In genomic region chr20:49750611-49751396, GRCh38 we compare ENCODE assay signal across 8 cellular contexts. TPM values are rescaled to one million over a fixed set of nuclear protein-coding genes. Genes with fewer than 3 reads are reported as not detected.
DNase-seq lines count a peak whose midpoint lies in the region; ATAC-seq, FAIRE-seq and TF ChIP-seq lines count a peak whose summit lies in the region.

No MANE protein-coding gene starts in this region.

- WGBS in K562 (ENCODE audit: insufficient coverage, low coverage, missing lambda C conversion rate) = 57% methylated on average over 12 of the region's 12 CpGs
- WGBS in hepatocyte (ENCODE audit: low lambda C conversion rate, missing lambda C conversion rate) = 85% methylated on average over 12 of the region's 12 CpGs

- peak overlapping the region; percentile 16 for H2AFZ ChIP-seq in K562 (ENCODE audit: low read depth, low read length)
- H2AFZ ChIP-seq in hepatocyte = no peak overlapping the region

- H3K4me2 ChIP-seq in K562 (ENCODE audit: insufficient read depth, low read length) = no peak overlapping the region
- no peak overlapping the region for H3K4me2 ChIP-seq in hepatocyte

- POLR2A ChIA-PET in CD8-positive, alpha-beta T cell (lab: Charles Lee) = no interaction called here
- POLR2A ChIA-PET in K562 (lab: Yijun Ruan, JAX) = interaction anchor here (1.4 kb wide), 1 partner anchor 12 kb away, joined by 4 read pairs; no protein-coding TSS in a partner anchor

- intact Hi-C loops in CD8-positive, alpha-beta T cell (cut with DNase I, micrococcal nuclease) = no loop called here
- intact Hi-C loops in K562 (cut with micrococcal nuclease) = no loop called here

- DNase-seq in CD8-positive, alpha-beta T cell = peak in 1 of 7 experiments; percentile 12
- no peak for DNase-seq in K562 (ENCODE audit: extremely low read depth in 1 of 4, low spot score in 3 of 4)
- no peak for DNase-seq in hepatocyte (ENCODE audit: low spot score)
- DNase-seq in SIG-M5 treated with dmso at 0.1 percent for 504 hours (lab: John Stamatoyannopoulos, UW; ENCODE audit: unreplicated experiment) = no peak
- no peak for DNase-seq in NCI-H1930 (lab: John Stamatoyannopoulos, UW)

- H3K27me3 Mint-ChIP-seq in CD8-positive, alpha-beta T cell (ENCODE audit: low read depth) = peaks cover 6% of the 10 kb centered on the region

- H4K20me1 ChIP-seq in K562 (replicated peaks; ENCODE audit: control insufficient read depth, insufficient read depth, low read length) = no peaks in the 10 kb centered on the region
- H4K20me1 ChIP-seq in hepatocyte (ENCODE audit: insufficient read depth, poor library complexity, severe bottlenecking) = no peaks in the 10 kb centered on the region

- TF ChIP-seq RAD21 in K562 (CRISPR knock-in tag; conservative IDR thresholded peaks at IDR 0.05 in 1 of 2, IDR thresholded peaks at IDR 0.05 in 1 of 2) = no peak

- no TSS peak for BruUV-seq in K562 (replicated peaks; lab: Mats Ljungman, UMichigan)

- TF ChIP-seq EP300 in K562 (IDR thresholded peaks at IDR 0.05; ENCODE audit: low read length) = no peak

- FAIRE-seq in K562 (lab: Jason Lieb, UNC) = no peak

- no peaks in the 10 kb centered on the region for H3K79me2 ChIP-seq in K562 (ENCODE audit: control insufficient read depth, insufficient read depth, low read length)
- H3K79me2 ChIP-seq in hepatocyte = no peaks in the 10 kb centered on the region

- peaks cover 4% of the 10 kb centered on the region for H3K4me1 ChIP-seq in CD8-positive, alpha-beta T cell (ENCODE audit: insufficient read depth, low read length)
- H3K4me1 ChIP-seq in K562 (replicated peaks in 1 of 2; ENCODE audit: control insufficient read depth in 2 of 2, insufficient read depth in 2 of 2, low read length in 2 of 2) (peaks cover 11 to 17% of the 10 kb centered on the region in 2 experiments), hepatocyte (ENCODE audit: insufficient read depth) (no peaks in the 10 kb centered on the region)

- H3K9me3 Mint-ChIP-seq in CD8-positive, alpha-beta T cell = no peaks in the 10 kb centered on the region

- H3K9ac ChIP-seq in K562 (ENCODE audit: insufficient read depth in 1 of 2, low read depth in 2 of 2, low read length in 2 of 2) = peak overlapping the region in 1 of 2 experiments; percentile 75; a peak in 1 of 4 replicates

- in situ Hi-C loops in K562 (cut with MboI) = no loop called here

- no peak overlapping the region for H3K4me3 ChIP-seq in CD8-positive, alpha-beta T cell (ENCODE audit: low read depth, low read length)
- H3K4me3 ChIP-seq in K562 (no peak overlapping the region), hepatocyte (no peak overlapping the region)

- no peak for TF ChIP-seq POLR2A in K562 (conservative IDR thresholded peaks at IDR 0.05)

- ATAC-seq in CD8-positive, alpha-beta T cell = peak; percentile 40
- ATAC-seq in GM19324 (IDR thresholded peaks at IDR 0.05; ENCODE audit: low FRiP score, unreplicated experiment) (peak; percentile 64), HG03159 (IDR thresholded peaks at IDR 0.05; ENCODE audit: unreplicated experiment) (peak; percentile 80), K562 (no peak), HG03469 (IDR thresholded peaks at IDR 0.05; ENCODE audit: unreplicated experiment) (no peak)

- H3K36me3 ChIP-seq in CD8-positive, alpha-beta T cell (ENCODE audit: insufficient read depth, low read length) = no peaks in the 10 kb centered on the region
- H3K36me3 ChIP-seq in K562 (ENCODE audit: control insufficient read depth, insufficient read depth, low read length) (no peaks in the 10 kb centered on the region), hepatocyte (replicated peaks; ENCODE audit: insufficient read depth, low read depth) (no peaks in the 10 kb centered on the region)

- H3K36me3 Mint-ChIP-seq in CD8-positive, alpha-beta T cell = no peaks in the 10 kb centered on the region

- no peak for TF ChIP-seq CTCF in CD8-positive, alpha-beta T cell (IDR thresholded peaks at IDR 0.05)
- TF ChIP-seq CTCF in K562 (IDR thresholded peaks at IDR 0.05 in 2 of 3, conservative IDR thresholded peaks at IDR 0.05 in 1 of 3; ENCODE audit: insufficient read depth in 2 of 3, low read depth in 1 of 3, low read length in 3 of 3) (no peak), hepatocyte (IDR thresholded peaks at IDR 0.05; ENCODE audit: poor library complexity) (no peak)

- no peaks in the 10 kb centered on the region for H3K9me3 ChIP-seq in CD8-positive, alpha-beta T cell (ENCODE audit: low read length)
- no peaks in the 10 kb centered on the region for H3K9me3 ChIP-seq in K562 (replicated peaks; ENCODE audit: control insufficient read depth, insufficient read depth, low read depth, low read length)
- H3K9me3 ChIP-seq in hepatocyte (ENCODE audit: low read depth) = no peaks in the 10 kb centered on the region

- H3K27ac ChIP-seq in CD8-positive, alpha-beta T cell (ENCODE audit: low read depth, low read length) = no peak overlapping the region
- H3K27ac ChIP-seq in K562 (ENCODE audit: extremely low read depth, low read depth, low read length) (no peak overlapping the region), hepatocyte (no peak overlapping the region)

- H3K9me1 ChIP-seq in K562 (ENCODE audit: control insufficient read depth, insufficient read depth, low read length) = no peaks in the 10 kb centered on the region

- no peak overlapping the region for H3K4me3 Mint-ChIP-seq in CD8-positive, alpha-beta T cell

- H3K4me1 Mint-ChIP-seq in CD8-positive, alpha-beta T cell (ENCODE audit: low read depth) = peaks cover 8% of the 10 kb centered on the region

- CTCF ChIA-PET in CD8-positive, alpha-beta T cell (lab: Charles Lee) = interaction anchor here (1.1 kb wide), 1 partner anchor 142 kb away, joined by 3 read pairs; no protein-coding TSS in a partner anchor
- CTCF ChIA-PET in K562 (lab: Yijun Ruan, JAX; ENCODE audit: low intra/inter-chr PET ratio) = no interaction called here

- no peaks in the 10 kb centered on the region for H3K9me2 ChIP-seq in hepatocyte (replicated peaks; ENCODE audit: insufficient read depth)

- no peaks in the 10 kb centered on the region for H3K27me3 ChIP-seq in CD8-positive, alpha-beta T cell (ENCODE audit: insufficient read depth, low read length)
- H3K27me3 ChIP-seq in K562 (ENCODE audit: control insufficient read depth in 2 of 2, insufficient read depth in 2 of 2, low read length in 2 of 2) (no peaks in the 10 kb centered on the region), hepatocyte (no peaks in the 10 kb centered on the region)

- no peak overlapping the region for H3K27ac Mint-ChIP-seq in CD8-positive, alpha-beta T cell

TF ChIP-seq in K562, 482 proteins besides CTCF, POLR2A, EP300 and RAD21 (continues in another document):
- peak; percentile 59 for TF ChIP-seq USF2 (CRISPR knock-in tag; IDR thresholded peaks at IDR 0.05)
- peak in 1 of 3 experiments; percentile 17 for TF ChIP-seq YY1 (IDR thresholded peaks at IDR 0.05; ENCODE audit: borderline replicate concordance in 1 of 3, control insufficient read depth in 1 of 3, extremely low read depth in 1 of 3, insufficient read depth in 3 of 3, insufficient read length in 1 of 3, insufficient replicate concordance in 2 of 3, low read depth in 1 of 3, low read length in 2 of 3)
- TF ChIP-seq CAMTA2 (CRISPR knock-in tag; conservative IDR thresholded peaks at IDR 0.05) = no peak
- TF ChIP-seq ZNF311 (CRISPR knock-in tag; IDR thresholded peaks at IDR 0.05) = no peak
- no peak for TF ChIP-seq MXD1 (CRISPR knock-in tag; IDR thresholded peaks at IDR 0.05; ENCODE audit: borderline replicate concordance, poor library complexity, severe bottlenecking)
- TF ChIP-seq HIVEP1 (CRISPR knock-in tag; IDR thresholded peaks at IDR 0.05) = no peak
- TF ChIP-seq ZNF695 (CRISPR knock-in tag; IDR thresholded peaks at IDR 0.05) = no peak

RNA-seq across cellular contexts. Expression of gene B4GALT5, which starts 37.1 kb away (rescaled TPM):
- total RNA-seq in CD8-positive, alpha-beta T cell = 1 to 10 TPM; 7.8 to 7.9 TPM
- 25.2 and 26.6 TPM in 2 replicates for total RNA-seq in K562 (2011; cell fraction: chromatin; rRNA removed; ENCODE audit: low replicate concordance)
- total RNA-seq in K562 (2011; cell fraction: nucleolus; rRNA removed) = 24.6 and 27.5 TPM in 2 replicates
- 39.2 and 61.3 TPM in 2 replicates for total RNA-seq in K562 (2011; cell fraction: nucleoplasm; rRNA removed)
- 8.5 and 9.6 TPM in 2 replicates for total RNA-seq in K562 (2014; rRNA removed)
- total RNA-seq in K562 (2014; rRNA removed; fragmentation: Illumina TruSeq; extraction: Trizol) = 23.4 and 24.2 TPM in 2 replicates
- 24.1 and 25.4 TPM in 2 replicates for total RNA-seq in K562 (2015; rRNA removed; fragmentation: Illumina TruSeq; extraction: Trizol)
- total RNA-seq in K562 (2021) = 23.7 and 25.7 TPM in 2 replicates
- polyA plus RNA-seq in K562 (2011; rRNA removed) = 22.2 and 32.4 TPM in 2 replicates
- 23.3 and 23.6 TPM in 2 replicates for polyA plus RNA-seq in K562 (2011; cell fraction: cytosol; rRNA removed)
- 12.0 and 14.7 TPM in 2 replicates for polyA plus RNA-seq in K562 (2011; cell fraction: nucleus; rRNA removed)
- polyA plus RNA-seq in K562 (2012) = 10.9 and 18.2 TPM in 2 replicates
- 30.9 and 32.6 TPM in 2 replicates for polyA plus RNA-seq in K562 (2014; fragmentation: Illumina TruSeq; extraction: Trizol)
- 10 to 100 TPM; 12.2 to 17.5 TPM for polyA plus RNA-seq in K562 (2014; fragmentation: Nextera tagmentation; extraction: Ambion mirVana)
- 16.4 and 20.0 TPM in 2 replicates for polyA plus RNA-seq in K562 (2014; rRNA removed)
- 31.7 and 44.1 TPM in 2 replicates for polyA minus RNA-seq in K562 (2011; rRNA and poly(A)+ RNA removed)
- polyA minus RNA-seq in K562 (2011; cell fraction: cytosol; rRNA and poly(A)+ RNA removed) = 17.4 and 24.1 TPM in 2 replicates
- polyA minus RNA-seq in K562 (2011; cell fraction: nucleus; rRNA and poly(A)+ RNA removed) = 5.0 and 6.2 TPM in 2 replicates
- total RNA-seq in hepatocyte = 41.8 and 42.5 TPM in 2 replicates
- 12.0 and 12.9 TPM in 2 replicates for polyA plus RNA-seq in hepatocyte

Comparison
In these comparisons a context has a peak if more than half of its experiments do, and no peak if none do; other contexts are left out.
1. ATAC-seq: peak in CD8-positive, alpha-beta T cell (single experiment), GM19324 (single experiment) and HG03159 (single experiment); none in K562 (single experiment) and HG03469 (single experiment).